ENCODE assay signal across 9 cellular contexts in genomic region chr10:65968437-65968836, GRCh38.
"Had no signal": no experiment of that assay in that cellular context is flagged by ENCODE, and none has a peak within 500 bp of the region (broad histone marks: within the 10 kb centered on the region; RNA-seq: fewer than 3 reads in every experiment).

No MANE protein-coding gene starts in this region.

- H3K4me1 ChIP-seq: HAP-1 had no signal

- FAIRE-seq: HepG2 had no signal

- H3K36me3 ChIP-seq: HAP-1 had no signal

- H3K9ac ChIP-seq: GM23248 had no signal

- H3K27ac ChIP-seq: GM23248, HL-60 had no signal

- ATAC-seq: HCT116, HepG2 had no signal

- DNase-seq: GM23248, GOT3, H7, HFFc6, KBM-7 had no signal

- H3K4me3 ChIP-seq: GM23248, HAP-1 had no signal

- H2AFZ ChIP-seq: GM23248 had no signal

- H3K9me3 ChIP-seq: HAP-1 had no signal
